In genomic region chr13:99398071-99398470, GRCh38 we compare ENCODE assay signal across 19 cellular contexts.
"Had no signal": no experiment of that assay in that cellular context is flagged by ENCODE, and none has a peak within 500 bp of the region (broad histone marks: within the 10 kb centered on the region; RNA-seq: fewer than 3 reads in every experiment).

No MANE protein-coding gene starts in this region.

- H3K4me1 Mint-ChIP-seq: mesothelial cell of epicardium had no signal

- H3K4me1 ChIP-seq: parathyroid adenoma, psoas muscle, sigmoid colon, testis, tibial artery had no signal

- DNase-seq: effector CD4-positive, alpha-beta T cell; mesenchymal stem cell; natural killer cell; psoas muscle; right cardiac atrium; sigmoid colon; stimulated activated CD4-positive, alpha-beta T cell treated with anti-CD3 and anti-CD28 coated beads, Interleukin-2, amount 100 ng/mL, for 24 hours; stimulated activated CD4-positive, alpha-beta T cell treated with anti-CD3 and anti-CD28 coated beads, Interleukin-4, amount 100 ng/mL, for 24 hours; stimulated activated naive CD4-positive, alpha-beta T cell treated with Interleukin-2 at 50 U/mL for 16 hours; substantia nigra; testis had no signal

- H3K27ac Mint-ChIP-seq: mesothelial cell of epicardium; stimulated activated effector memory CD8-positive, alpha-beta T cell treated with anti-CD3 and anti-CD28 coated beads, Interleukin-12 subunit alpha, Interleukin-12 subunit beta, amount 100 ng/mL, for 72 hours; type B pancreatic cell had no signal

- H3K36me3 Mint-ChIP-seq: mesothelial cell of epicardium; natural killer cell; stimulated activated effector memory CD8-positive, alpha-beta T cell treated with anti-CD3 and anti-CD28 coated beads, Interleukin-12 subunit alpha, Interleukin-12 subunit beta, amount 100 ng/mL, for 72 hours; type B pancreatic cell had no signal

- H3K9me3 ChIP-seq: psoas muscle, sigmoid colon, testis, tibial artery had no signal

- H3K27ac ChIP-seq: dorsolateral prefrontal cortex, parathyroid adenoma, psoas muscle, sigmoid colon, testis, tibial artery had no signal

- H3K36me3 ChIP-seq: sigmoid colon, tibial artery had no signal

- H3K27me3 ChIP-seq: dorsolateral prefrontal cortex, sigmoid colon, testis, tibial artery had no signal

- H3K9me3 Mint-ChIP-seq: natural killer cell; stimulated activated effector memory CD8-positive, alpha-beta T cell treated with anti-CD3 and anti-CD28 coated beads, Interleukin-12 subunit alpha, Interleukin-12 subunit beta, amount 100 ng/mL, for 72 hours; type B pancreatic cell had no signal

- ATAC-seq: left lobe of liver; natural killer cell; psoas muscle; right cardiac atrium; stimulated activated effector memory CD8-positive, alpha-beta T cell treated with anti-CD3 and anti-CD28 coated beads, Interleukin-12 subunit alpha, Interleukin-12 subunit beta, amount 100 ng/mL, for 72 hours had no signal

- H3K4me3 ChIP-seq: dorsolateral prefrontal cortex, psoas muscle, sigmoid colon, testis, tibial artery had no signal

- H3K4me3 Mint-ChIP-seq: mesothelial cell of epicardium; natural killer cell; neural crest cell; stimulated activated effector memory CD8-positive, alpha-beta T cell treated with anti-CD3 and anti-CD28 coated beads, Interleukin-12 subunit alpha, Interleukin-12 subunit beta, amount 100 ng/mL, for 72 hours; type B pancreatic cell had no signal
